2 cellular contexts compared by ENCODE assay signal in genomic region chr22:22052548-22053139, GRCh38.
DNase-seq lines count a peak whose midpoint lies in the region; ATAC-seq, FAIRE-seq and TF ChIP-seq lines count a peak whose summit lies in the region.
"Not testable (repeated sequence)": the region's sequence is repeated elsewhere in the genome, so short reads cannot be mapped to it uniquely, and the experiment has no call there.

No MANE protein-coding gene starts in this region.

- DNase-seq in activated CD4-positive, alpha-beta T cell treated with anti-CD3 and anti-CD28 coated beads, Interleukin-2, amount 10 ng/mL, durations not matched to agents 24 days and 14 days: peak; percentile 6
- not testable (repeated sequence) for DNase-seq in K562 (ENCODE audit: extremely low read depth in 1 of 4, low spot score in 3 of 4)

- not testable (repeated sequence) for H3K27ac Mint-ChIP-seq in activated CD4-positive, alpha-beta T cell treated with anti-CD3 and anti-CD28 coated beads, Interleukin-2, amount 10 ng/mL, durations not matched to agents 24 days and 14 days

- H3K9me3 Mint-ChIP-seq in activated CD4-positive, alpha-beta T cell treated with anti-CD3 and anti-CD28 coated beads, Interleukin-2, amount 10 ng/mL, durations not matched to agents 24 days and 14 days: not testable (repeated sequence)

- ATAC-seq in K562: not testable (repeated sequence)

- H3K4me3 ChIP-seq in K562: not testable (repeated sequence)

- not testable (repeated sequence) for TF ChIP-seq RAD21 in K562 (CRISPR knock-in tag; conservative IDR thresholded peaks at IDR 0.05 in 1 of 2, IDR thresholded peaks at IDR 0.05 in 1 of 2)

- WGBS in K562 (ENCODE audit: insufficient coverage, low coverage, missing lambda C conversion rate): under 1% methylated on average over 3 of the region's 3 CpGs

- not testable (repeated sequence) for H3K4me1 ChIP-seq in K562 (replicated peaks in 1 of 2; ENCODE audit: control insufficient read depth in 2 of 2, insufficient read depth in 2 of 2, low read length in 2 of 2)

- intact Hi-C loops in activated CD4-positive, alpha-beta T cell treated with anti-CD3 and anti-CD28 coated beads, Interleukin-2, amount 10 ng/mL, durations not matched to agents 24 days and 14 days (cut with micrococcal nuclease); K562 (cut with micrococcal nuclease): not testable (repeated sequence)

- H3K27ac ChIP-seq in K562 (ENCODE audit: extremely low read depth, low read depth, low read length): not testable (repeated sequence)

- H3K9me3 ChIP-seq in K562 (replicated peaks; ENCODE audit: control insufficient read depth, insufficient read depth, low read depth, low read length): not testable (repeated sequence)

- H3K4me2 ChIP-seq in K562 (ENCODE audit: insufficient read depth, low read length): not testable (repeated sequence)

- not testable (repeated sequence) for H3K4me1 Mint-ChIP-seq in activated CD4-positive, alpha-beta T cell treated with anti-CD3 and anti-CD28 coated beads, Interleukin-2, amount 10 ng/mL, durations not matched to agents 24 days and 14 days

- not testable (repeated sequence) for H3K36me3 Mint-ChIP-seq in activated CD4-positive, alpha-beta T cell treated with anti-CD3 and anti-CD28 coated beads, Interleukin-2, amount 10 ng/mL, durations not matched to agents 24 days and 14 days (ENCODE audit: low read depth)

- H4K20me1 ChIP-seq in K562 (replicated peaks; ENCODE audit: control insufficient read depth, insufficient read depth, low read length): not testable (repeated sequence)

- CTCF ChIA-PET in K562 (lab: Yijun Ruan, JAX; ENCODE audit: low intra/inter-chr PET ratio): not testable (repeated sequence)

- not testable (repeated sequence) for FAIRE-seq in K562 (lab: Jason Lieb, UNC)

- not testable (repeated sequence) for TF ChIP-seq CTCF in K562 (IDR thresholded peaks at IDR 0.05 in 2 of 3, conservative IDR thresholded peaks at IDR 0.05 in 1 of 3; ENCODE audit: insufficient read depth in 2 of 3, low read depth in 1 of 3, low read length in 3 of 3)

- not testable (repeated sequence) for H3K9ac ChIP-seq in K562 (ENCODE audit: insufficient read depth in 1 of 2, low read depth in 2 of 2, low read length in 2 of 2)

- H2AFZ ChIP-seq in K562 (ENCODE audit: low read depth, low read length): not testable (repeated sequence)

- in situ Hi-C loops in K562 (cut with MboI): not testable (repeated sequence)

- not testable (repeated sequence) for BruUV-seq in K562 (replicated peaks; lab: Mats Ljungman, UMichigan)

- not testable (repeated sequence) for H3K4me3 Mint-ChIP-seq in activated CD4-positive, alpha-beta T cell treated with anti-CD3 and anti-CD28 coated beads, Interleukin-2, amount 10 ng/mL, durations not matched to agents 24 days and 14 days

- not testable (repeated sequence) for H3K9me1 ChIP-seq in K562 (ENCODE audit: control insufficient read depth, insufficient read depth, low read length)

- not testable (repeated sequence) for TF ChIP-seq POLR2A in K562 (conservative IDR thresholded peaks at IDR 0.05)

- peaks cover 46% of the 10 kb centered on the region for H3K27me3 Mint-ChIP-seq in activated CD4-positive, alpha-beta T cell treated with anti-CD3 and anti-CD28 coated beads, Interleukin-2, amount 10 ng/mL, durations not matched to agents 24 days and 14 days

- not testable (repeated sequence) for TF ChIP-seq EP300 in K562 (IDR thresholded peaks at IDR 0.05; ENCODE audit: low read length)

- H3K27me3 ChIP-seq in K562 (ENCODE audit: control insufficient read depth in 2 of 2, insufficient read depth in 2 of 2, low read length in 2 of 2): peaks cover 18 to 20% of the 10 kb centered on the region in 2 experiments

- H3K79me2 ChIP-seq in K562 (ENCODE audit: control insufficient read depth, insufficient read depth, low read length): not testable (repeated sequence)

- POLR2A ChIA-PET in K562 (lab: Yijun Ruan, JAX): interaction anchor here (0.7 to 12.9 kb wide), 5 partner anchors 8 to 51 kb away, joined by 3 to 110 read pairs (median 3); no protein-coding TSS in a partner anchor

- H3K36me3 ChIP-seq in K562 (ENCODE audit: control insufficient read depth, insufficient read depth, low read length): not testable (repeated sequence)

TF ChIP-seq in K562, 482 proteins besides CTCF, POLR2A, EP300 and RAD21:
- 0 out of 2 replicates have a peak, but pooled peaks have one; percentile 32 for TF ChIP-seq ZNF507 (tag; conservative IDR thresholded peaks at IDR 0.05)
- TF ChIP-seq ZFP30 (CRISPR knock-in tag; IDR thresholded peaks at IDR 0.05; ENCODE audit: borderline replicate concordance): peak; percentile 75; the same call in 1 of the 2 replicates
- 0 out of 2 replicates have a peak, but pooled peaks have one; percentile 78 for TF ChIP-seq NR2F6 (CRISPR knock-in tag; IDR thresholded peaks at IDR 0.05)
- TF ChIP-seq ZNF277 (CRISPR knock-in tag; IDR thresholded peaks at IDR 0.05; ENCODE audit: borderline replicate concordance): 0 out of 2 replicates have a peak, but pooled peaks have one; percentile 29
- peak in 1 of 2 experiments; percentile 53; a peak in 1 of 4 replicates for TF ChIP-seq SRF (CRISPR knock-in tag; IDR thresholded peaks at IDR 0.05)
- 0 out of 2 replicates have a peak, but pooled peaks have one; percentile 56 for TF ChIP-seq ZNF785 (CRISPR knock-in tag; IDR thresholded peaks at IDR 0.05)
- peak; percentile 90; the same call in 1 of the 2 replicates for TF ChIP-seq TSC22D4 (tag; IDR thresholded peaks at IDR 0.05)
- 0 out of 2 replicates have a peak, but pooled peaks have one; percentile 51 for TF ChIP-seq ZNF212 (CRISPR knock-in tag; IDR thresholded peaks at IDR 0.05)
- TF ChIP-seq ILK (tag; IDR thresholded peaks at IDR 0.05; ENCODE audit: borderline replicate concordance, low read depth): 0 out of 2 replicates have a peak, but pooled peaks have one; percentile 19
- TF ChIP-seq NFIX (CRISPR knock-in tag; IDR thresholded peaks at IDR 0.05; ENCODE audit: low read depth): peak; percentile 39; the same call in 1 of the 2 replicates
- TF ChIP-seq ZNF311 (CRISPR knock-in tag; IDR thresholded peaks at IDR 0.05): 0 out of 2 replicates have a peak, but pooled peaks have one; percentile 12
- TF ChIP-seq ZNF707 (CRISPR knock-in tag; conservative IDR thresholded peaks at IDR 0.05): 0 out of 2 replicates have a peak, but pooled peaks have one; percentile 19
TF ChIP-seq in K562: peak in this region for 12; not testable (repeated sequence) for 470.
